In genomic region chr6:105120570-105120969, GRCh38 we compare ENCODE assay signal across 27 cellular contexts. TPM values are rescaled to one million over a fixed set of nuclear protein-coding genes. Genes with fewer than 3 reads are reported as not detected.
"Had no signal": no experiment of that assay in that cellular context is flagged by ENCODE, and none has a peak within 500 bp of the region (broad histone marks: within the 10 kb centered on the region; RNA-seq: fewer than 3 reads in every experiment).

No MANE protein-coding gene starts in this region.

- H3K4me3 ChIP-seq: gastroesophageal sphincter, smooth muscle cell, upper lobe of left lung had no signal

- H3K27ac Mint-ChIP-seq: activated naive CD8-positive, alpha-beta T cell treated with anti-CD3 and anti-CD28 coated beads, Interleukin-2, amount 10 ng/mL, durations not matched to agents 7 days and 5 days; memory B cell; T-helper 17 cell had no signal

- H3K27ac ChIP-seq: gastroesophageal sphincter, upper lobe of left lung had no signal

- H3K4me3 Mint-ChIP-seq: activated naive CD8-positive, alpha-beta T cell treated with anti-CD3 and anti-CD28 coated beads, Interleukin-2, amount 10 ng/mL, durations not matched to agents 7 days and 5 days; memory B cell; T-helper 17 cell had no signal

- H3K9me3 ChIP-seq: gastroesophageal sphincter, upper lobe of left lung had no signal

- H3K4me1 Mint-ChIP-seq: memory B cell had no signal

- H3K4me1 ChIP-seq: gastroesophageal sphincter, upper lobe of left lung had no signal

- ATAC-seq: gastroesophageal sphincter, left cardiac atrium, sciatic nerve, T-helper 17 cell had no signal

- H3K9me3 Mint-ChIP-seq: activated naive CD8-positive, alpha-beta T cell treated with anti-CD3 and anti-CD28 coated beads, Interleukin-2, amount 10 ng/mL, durations not matched to agents 7 days and 5 days; memory B cell had no signal

- DNase-seq: activated CD4-positive, alpha-beta T cell treated with anti-CD3 and anti-CD28 coated beads for 4 hours; activated CD4-positive, alpha-beta T cell treated with anti-CD3 and anti-CD28 coated beads, Interleukin-2, amount 50 U/mL, for 48 hours; activated CD4-positive, CD25-positive, alpha-beta regulatory T cell; activated CD8-positive, alpha-beta memory T cell treated with anti-CD3 and anti-CD28 coated beads, Interleukin-2, amount 50 U/mL, for 48 hours; activated naive CD4-positive, alpha-beta T cell treated with Interleukin-2 at 50 U/mL for 16 hours; activated naive CD8-positive, alpha-beta T cell treated with anti-CD3 and anti-CD28 coated beads, Interleukin-2, amount 10 ng/mL, durations not matched to agents 7 days and 5 days; activated T-cell treated with anti-CD3 and anti-CD28 coated beads, Interleukin-2, amount 50 U/mL, for 48 hours; amygdala; cerebellar nuclear complex; head of caudate nucleus; islet precursor cell; left cardiac atrium; nucleus accumbens; stimulated activated CD4-positive, alpha-beta T cell treated with anti-CD3 and anti-CD28 coated beads, Interleukin-2, amount 100 ng/mL, for 48 hours; stimulated activated CD8-positive, alpha-beta memory T cell treated with anti-CD3 and anti-CD28 coated beads, Interleukin-4, amount 100 ng/mL, for 48 hours; stimulated activated naive CD4-positive, alpha-beta T cell; SW 1271; T-helper 17 cell; upper lobe of left lung had no signal

- FAIRE-seq: endometrium had no signal

- H3K27me3 ChIP-seq: gastroesophageal sphincter, upper lobe of left lung had no signal

- H3K36me3 Mint-ChIP-seq: activated naive CD8-positive, alpha-beta T cell treated with anti-CD3 and anti-CD28 coated beads, Interleukin-2, amount 10 ng/mL, durations not matched to agents 7 days and 5 days; memory B cell had no signal

RNA-seq across cellular contexts. Expression of gene POPDC3, which starts 59.2 kb away (rescaled TPM):
- total RNA-seq: activated CD8-positive, alpha-beta memory T cell treated with anti-CD3 and anti-CD28 coated beads for 36 hours; activated naive CD8-positive, alpha-beta T cell treated with anti-CD3 and anti-CD28 coated beads, Interleukin-2, amount 10 ng/mL, durations not matched to agents 7 days and 5 days; liver; mononuclear cell; T-helper 17 cell had no signal
